In genomic region chr15:85646538-85647091, GRCh38 we compare ENCODE assay signal across 8 cellular contexts.
DNase-seq lines count a peak whose midpoint lies in the region; ATAC-seq and TF ChIP-seq lines count a peak whose summit lies in the region.

No MANE protein-coding gene starts in this region.

- peaks cover 38% of the 10 kb centered on the region for H3K36me3 Mint-ChIP-seq in activated CD4-positive, alpha-beta T cell treated with anti-CD3 and anti-CD28 coated beads for 36 hours (ENCODE audit: low read depth)
- peaks cover 18% of the 10 kb centered on the region for H3K36me3 Mint-ChIP-seq in WTC11

- H3K4me3 ChIP-seq in left lung (no peak overlapping the region), HAP-1 (no peak overlapping the region)

- CTCF ChIA-PET in activated CD4-positive, alpha-beta T cell treated with anti-CD3 and anti-CD28 coated beads for 36 hours (lab: Charles Lee), result interaction anchor here (0.6 to 1.6 kb wide), 13 partner anchors 18 to 240 kb away, joined by 3 to 6 read pairs (median 3); no protein-coding TSS in a partner anchor
- CTCF ChIA-PET in WTC11 (lab: Charles Lee), result interaction anchor here (1.3 kb wide), 1 partner anchor 350 kb away, joined by 4 read pairs; no protein-coding TSS in a partner anchor

- H3K9me3 ChIP-seq in left lung (no peaks in the 10 kb centered on the region), HAP-1 (no peaks in the 10 kb centered on the region)

- no peak overlapping the region for H3K4me3 Mint-ChIP-seq in activated CD4-positive, alpha-beta T cell treated with anti-CD3 and anti-CD28 coated beads for 36 hours
- H3K4me3 Mint-ChIP-seq in WTC11, result no peak overlapping the region

- H3K4me1 ChIP-seq in left lung (peaks cover 2 to 86% of the 10 kb centered on the region in 2 donors), HAP-1 (peaks cover 13% of the 10 kb centered on the region)

- no peaks in the 10 kb centered on the region for H3K27me3 Mint-ChIP-seq in activated CD4-positive, alpha-beta T cell treated with anti-CD3 and anti-CD28 coated beads for 36 hours
- H3K27me3 Mint-ChIP-seq in WTC11 (ENCODE audit: low read depth), result no peaks in the 10 kb centered on the region

- peak; percentile 84 for ATAC-seq in activated CD4-positive, alpha-beta T cell treated with anti-CD3 and anti-CD28 coated beads for 36 hours
- ATAC-seq in HG02642 (IDR thresholded peaks at IDR 0.05; ENCODE audit: poor library complexity, unreplicated experiment) (peak; percentile 59), WTC11 (no peak), left lung (peak; percentile 24)

- intact Hi-C loops in activated CD4-positive, alpha-beta T cell treated with anti-CD3 and anti-CD28 coated beads for 36 hours (cut with DNase I, micrococcal nuclease), result loop anchor here (1.0 to 5.0 kb wide), 8 partner anchors 22 to 239 kb away; no protein-coding TSS in a partner anchor
- intact Hi-C loops in left lung (cut with DNase I), result no loop called here

- H3K27me3 ChIP-seq in left lung (no peaks in the 10 kb centered on the region), HAP-1 (ENCODE audit: low read depth) (no peaks in the 10 kb centered on the region)

- peak overlapping the region; percentile 41 to 68 for H3K27ac ChIP-seq in left lung

- in situ Hi-C loops in HAP-1 (cut with MboI; ENCODE audit: low sequenced_read_pairs), result no loop called here

- peaks cover 0 to 68% of the 10 kb centered on the region in 2 donors for H3K36me3 ChIP-seq in left lung
- peaks cover 9% of the 10 kb centered on the region; the same call in 1 of the 2 replicates for H3K36me3 ChIP-seq in HAP-1 (replicated peaks)

- POLR2A ChIA-PET in activated CD4-positive, alpha-beta T cell treated with anti-CD3 and anti-CD28 coated beads for 36 hours (lab: Charles Lee), result interaction anchor here (0.6 to 1.4 kb wide), 15 partner anchors 21 to 95 kb away, joined by 3 to 10 read pairs (median 4); no protein-coding TSS in a partner anchor
- POLR2A ChIA-PET in WTC11 (lab: Charles Lee), result no interaction called here

- DNase-seq in activated CD4-positive, alpha-beta T cell treated with anti-CD3 and anti-CD28 coated beads for 36 hours, result peak; percentile 48
- no peak for DNase-seq in activated CD4-positive, alpha-beta T cell treated with anti-CD3 and anti-CD28 coated beads, Interleukin-2, amount 50 U/mL, for 1 hour
- DNase-seq in WTC11 (ENCODE audit: low spot score) (no peak), left lung (no peak), cerebellum (ENCODE audit: low spot score) (no peak), GM03348 (ENCODE audit: low spot score) (no peak), HAP-1 (ENCODE audit: low spot score in 2 of 2) (no peak)

- peak overlapping the region; percentile 90 for H3K27ac Mint-ChIP-seq in activated CD4-positive, alpha-beta T cell treated with anti-CD3 and anti-CD28 coated beads for 36 hours
- peak overlapping the region; percentile 52; the same call in 1 of the 2 replicates for H3K27ac Mint-ChIP-seq in WTC11

- no peak for TF ChIP-seq CTCF in WTC11 (IDR thresholded peaks at IDR 0.05)
- TF ChIP-seq CTCF in left lung (IDR thresholded peaks at IDR 0.05), result no peak

- H3K9me3 Mint-ChIP-seq in activated CD4-positive, alpha-beta T cell treated with anti-CD3 and anti-CD28 coated beads for 36 hours (ENCODE audit: low read depth), result no peaks in the 10 kb centered on the region
- H3K9me3 Mint-ChIP-seq in WTC11, result peaks cover 4% of the 10 kb centered on the region

- H3K4me1 Mint-ChIP-seq in activated CD4-positive, alpha-beta T cell treated with anti-CD3 and anti-CD28 coated beads for 36 hours, result peaks cover 64% of the 10 kb centered on the region
- peaks cover 8% of the 10 kb centered on the region for H3K4me1 Mint-ChIP-seq in WTC11

TF ChIP-seq in WTC11, 78 proteins besides CTCF, POLR2A, EP300 and RAD21:
- no peak for TF ChIP-seq TP53 (CRISPR knock-in tag; IDR thresholded peaks at IDR 0.05)
- no peak for TF ChIP-seq ZNF281 (CRISPR knock-in tag; IDR thresholded peaks at IDR 0.05)
- TF ChIP-seq RORB (CRISPR knock-in tag; IDR thresholded peaks at IDR 0.05), result no peak
- no peak for TF ChIP-seq SP1 (CRISPR knock-in tag; conservative IDR thresholded peaks at IDR 0.05)
- TF ChIP-seq MXD4 (CRISPR knock-in tag; IDR thresholded peaks at IDR 0.05; ENCODE audit: borderline replicate concordance), result no peak
- TF ChIP-seq E2F4 (CRISPR knock-in tag; IDR thresholded peaks at IDR 0.05; ENCODE audit: borderline replicate concordance, low read depth), result no peak
- no peak for TF ChIP-seq ESRRA (CRISPR knock-in tag; IDR thresholded peaks at IDR 0.05; ENCODE audit: borderline replicate concordance)
- TF ChIP-seq FOXK1 (CRISPR knock-in tag; IDR thresholded peaks at IDR 0.05), result no peak
- TF ChIP-seq, protein P1, sequence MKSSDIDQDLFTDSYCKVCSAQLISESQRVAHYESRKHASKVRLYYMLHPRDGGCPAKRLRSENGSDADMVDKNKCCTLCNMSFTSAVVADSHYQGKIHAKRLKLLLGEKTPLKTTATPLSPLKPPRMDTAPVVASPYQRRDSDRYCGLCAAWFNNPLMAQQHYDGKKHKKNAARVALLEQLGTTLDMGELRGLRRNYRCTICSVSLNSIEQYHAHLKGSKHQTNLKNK (CRISPR knock-in tag; IDR thresholded peaks at IDR 0.05), result no peak
- TF ChIP-seq NR2C2 (CRISPR knock-in tag; IDR thresholded peaks at IDR 0.05), result no peak
- no peak for TF ChIP-seq CREB1 (CRISPR knock-in tag; IDR thresholded peaks at IDR 0.05)

Comparison
In these comparisons a context has a peak if more than half of its experiments do, and no peak if none do; other contexts are left out.
1. intact Hi-C loops: an anchor here in activated CD4-positive, alpha-beta T cell treated with anti-CD3 and anti-CD28 coated beads for 36 hours (1.0 to 5.0 kb wide); none called in left lung.